ENCODE assay signal across 8 cellular contexts in genomic region chr10:61786728-61787127, GRCh38.
DNase-seq lines count a peak whose midpoint lies in the region; ATAC-seq, FAIRE-seq and TF ChIP-seq lines count a peak whose summit lies in the region.

No MANE protein-coding gene starts in this region.

- BruUV-seq in K562 (replicated peaks; lab: Mats Ljungman, UMichigan), result no TSS peak

- in situ Hi-C loops in K562 (cut with MboI), result no loop called here
- in situ Hi-C loops in G401 (cut with HindIII; ENCODE audit: low sequenced_read_pairs), result no loop called here

- H3K4me3 Mint-ChIP-seq in progenitor cell of endocrine pancreas (ENCODE audit: low read depth), result no peak overlapping the region

- intact Hi-C loops in K562 (cut with micrococcal nuclease), result loop anchor here (2.0 kb wide), 1 partner anchor 36 kb away; no protein-coding TSS in a partner anchor

- no peak for TF ChIP-seq RAD21 in K562 (CRISPR knock-in tag; conservative IDR thresholded peaks at IDR 0.05 in 1 of 2, IDR thresholded peaks at IDR 0.05 in 1 of 2)

- TF ChIP-seq POLR2A in K562 (conservative IDR thresholded peaks at IDR 0.05), result no peak

- TF ChIP-seq EP300 in K562 (IDR thresholded peaks at IDR 0.05; ENCODE audit: low read length), result peak; percentile 36; the same call in 1 of the 2 replicates

- no peaks in the 10 kb centered on the region for H4K20me1 ChIP-seq in K562 (replicated peaks; ENCODE audit: control insufficient read depth, insufficient read depth, low read length)

- no peaks in the 10 kb centered on the region for H3K4me1 Mint-ChIP-seq in progenitor cell of endocrine pancreas (ENCODE audit: low read depth)

- H3K79me2 ChIP-seq in K562 (ENCODE audit: control insufficient read depth, insufficient read depth, low read length) (no peaks in the 10 kb centered on the region), mesendoderm (ENCODE audit: control insufficient read depth, insufficient read depth, low read length) (no peaks in the 10 kb centered on the region)

- H3K4me3 ChIP-seq in K562 (no peak overlapping the region), skeletal muscle satellite cell (ENCODE audit: low read length) (peak overlapping the region; percentile 42), mesendoderm (ENCODE audit: low read length) (no peak overlapping the region)

- DNase-seq in AG08396 (ENCODE audit: low spot score) (peak; percentile 77), K562 (ENCODE audit: extremely low read depth in 1 of 4, low spot score in 3 of 4) (peak in 2 of 4 experiments; percentile 67 to 68), mesendoderm (no peak), G401 (ENCODE audit: low spot score) (no peak), progenitor cell of endocrine pancreas (ENCODE audit: low spot score, unreplicated experiment) (no peak)

- H3K56ac ChIP-seq in mesendoderm (ENCODE audit: low read length), result no peak overlapping the region

- CTCF ChIA-PET in K562 (lab: Yijun Ruan, JAX; ENCODE audit: low intra/inter-chr PET ratio), result interaction anchor here (0.6 kb wide), 1 partner anchor 1336 kb away, joined by 4 read pairs; no protein-coding TSS in a partner anchor

- H3K9ac ChIP-seq in K562 (ENCODE audit: insufficient read depth in 1 of 2, low read depth in 2 of 2, low read length in 2 of 2) (peak overlapping the region in 1 of 2 experiments; percentile 32; a peak in 2 of 4 replicates), skeletal muscle satellite cell (ENCODE audit: low read depth, low read length) (peak overlapping the region; percentile 47), mesendoderm (ENCODE audit: low read length) (no peak overlapping the region)

- no peak for TF ChIP-seq CTCF in K562 (IDR thresholded peaks at IDR 0.05 in 2 of 3, conservative IDR thresholded peaks at IDR 0.05 in 1 of 3; ENCODE audit: insufficient read depth in 2 of 3, low read depth in 1 of 3, low read length in 3 of 3)
- no peak for TF ChIP-seq CTCF in progenitor cell of endocrine pancreas (IDR thresholded peaks at IDR 0.05; ENCODE audit: unreplicated experiment)

- no peaks in the 10 kb centered on the region for H3K9me3 Mint-ChIP-seq in progenitor cell of endocrine pancreas (ENCODE audit: low read depth)

- H2AK5ac ChIP-seq in mesendoderm (ENCODE audit: low read length), result no peak overlapping the region

- POLR2A ChIA-PET in K562 (lab: Yijun Ruan, JAX), result interaction anchor here (0.6 to 10.5 kb wide), 4 partner anchors 19 to 38 kb away, joined by 3 to 80 read pairs (median 3); no protein-coding TSS in a partner anchor

- no peaks in the 10 kb centered on the region for H3K79me1 ChIP-seq in mesendoderm (ENCODE audit: low read length)

- WGBS in K562 (ENCODE audit: insufficient coverage, low coverage, missing lambda C conversion rate), result 6% methylated on average over 4 of the region's 4 CpGs
- no CpG with 5 or more reads among the region's 4 CpGs for WGBS in mesendoderm (ENCODE audit: extremely low coverage, insufficient coverage, low lambda C conversion rate)

- H4K8ac ChIP-seq in mesendoderm (ENCODE audit: low read depth, low read length), result no peak overlapping the region

- H3K27ac Mint-ChIP-seq in progenitor cell of endocrine pancreas, result no peak overlapping the region

- peak; percentile 56 for FAIRE-seq in K562 (lab: Jason Lieb, UNC)

- no peaks in the 10 kb centered on the region for H3K36me3 Mint-ChIP-seq in progenitor cell of endocrine pancreas (ENCODE audit: insufficient read depth)

- H3K4me2 ChIP-seq in K562 (ENCODE audit: insufficient read depth, low read length) (peak overlapping the region; percentile 48), skeletal muscle satellite cell (ENCODE audit: low read length) (peak overlapping the region; percentile 74), mesendoderm (ENCODE audit: low read length) (no peak overlapping the region)

- no peak overlapping the region for H3K23ac ChIP-seq in mesendoderm (ENCODE audit: low read length)

- H3K27ac ChIP-seq in K562 (ENCODE audit: extremely low read depth, low read depth, low read length) (peak overlapping the region; percentile 61; the same call in 2 of the 3 replicates), mesendoderm (ENCODE audit: low read depth, low read length) (no peak overlapping the region)

- H3K9me1 ChIP-seq in K562 (ENCODE audit: control insufficient read depth, insufficient read depth, low read length), result no peaks in the 10 kb centered on the region

- H3K36me3 ChIP-seq in K562 (ENCODE audit: control insufficient read depth, insufficient read depth, low read length) (no peaks in the 10 kb centered on the region), skeletal muscle satellite cell (ENCODE audit: insufficient read depth, low read length) (no peaks in the 10 kb centered on the region), mesendoderm (ENCODE audit: control insufficient read depth, insufficient read depth, low read length) (no peaks in the 10 kb centered on the region)

- H2BK15ac ChIP-seq in mesendoderm (replicated peaks; ENCODE audit: low read depth), result no peak overlapping the region

- H3K4ac ChIP-seq in mesendoderm (ENCODE audit: low read depth, low read length), result no peak overlapping the region

- no peak overlapping the region for H4K5ac ChIP-seq in mesendoderm (ENCODE audit: low read length)

- peaks cover 5 to 61% of the 10 kb centered on the region in 2 experiments for H3K4me1 ChIP-seq in K562 (replicated peaks in 1 of 2; ENCODE audit: control insufficient read depth in 2 of 2, insufficient read depth in 2 of 2, low read length in 2 of 2)
- peaks cover 40% of the 10 kb centered on the region for H3K4me1 ChIP-seq in skeletal muscle satellite cell (ENCODE audit: control insufficient read depth, insufficient read depth, low read length)
- no peaks in the 10 kb centered on the region for H3K4me1 ChIP-seq in mesendoderm (ENCODE audit: control insufficient read depth, low read depth, low read length)

- H2BK120ac ChIP-seq in mesendoderm (ENCODE audit: low read depth, low read length), result no peak overlapping the region

- H2BK5ac ChIP-seq in mesendoderm (ENCODE audit: low read length), result no peak overlapping the region

- H3K9me3 ChIP-seq in K562 (replicated peaks; ENCODE audit: control insufficient read depth, insufficient read depth, low read depth, low read length), result no peaks in the 10 kb centered on the region
- H3K9me3 ChIP-seq in skeletal muscle satellite cell (replicated peaks; ENCODE audit: low read length), result no peaks in the 10 kb centered on the region

- H3K18ac ChIP-seq in mesendoderm (ENCODE audit: low read length), result no peak overlapping the region

- ATAC-seq in GM19372 (IDR thresholded peaks at IDR 0.05; ENCODE audit: low read depth, unreplicated experiment), result peak; percentile 94
- peak; percentile 97 for ATAC-seq in HG03196 (IDR thresholded peaks at IDR 0.05; ENCODE audit: unreplicated experiment)
- ATAC-seq in K562, result peak; percentile 20

- H3K27me3 ChIP-seq in K562 (ENCODE audit: control insufficient read depth in 2 of 2, insufficient read depth in 2 of 2, low read length in 2 of 2), result no peaks in the 10 kb centered on the region
- H3K27me3 ChIP-seq in skeletal muscle satellite cell (ENCODE audit: control insufficient read depth, insufficient read depth, low read length), result no peaks in the 10 kb centered on the region
- no peaks in the 10 kb centered on the region for H3K27me3 ChIP-seq in mesendoderm (ENCODE audit: insufficient read depth, low read length, poor library complexity)

- H3K27me3 Mint-ChIP-seq in progenitor cell of endocrine pancreas, result no peaks in the 10 kb centered on the region

- peak overlapping the region; percentile 86 for H2AFZ ChIP-seq in K562 (ENCODE audit: low read depth, low read length)

TF ChIP-seq in K562, 482 proteins besides CTCF, POLR2A, EP300 and RAD21 (continues in another document):
- TF ChIP-seq ZNF316 (IDR thresholded peaks at IDR 0.05) (peak; percentile 96), NCOA2 (IDR thresholded peaks at IDR 0.05; ENCODE audit: partially characterized antibody in 2 of 2) (no peak), JUND (IDR thresholded peaks at IDR 0.05; ENCODE audit: borderline replicate concordance, low read depth, low read length) (peak; percentile 92), JUND (tag; IDR thresholded peaks at IDR 0.05; ENCODE audit: borderline replicate concordance, low read depth, low read length) (peak; percentile 87), MAFK (IDR thresholded peaks at IDR 0.05; ENCODE audit: low read length) (peak; percentile 85), MEF2A (IDR thresholded peaks at IDR 0.05; ENCODE audit: control insufficient read depth, low read depth, low read length) (peak; percentile 50; the same call in 1 of the 2 replicates), ARID1B (IDR thresholded peaks at IDR 0.05) (peak; percentile 72), BRD9 (IDR thresholded peaks at IDR 0.05; ENCODE audit: low read depth, partially characterized antibody) (peak; percentile 45), STAT5B (CRISPR knock-in tag; IDR thresholded peaks at IDR 0.05) (no peak), SMARCC2 (IDR thresholded peaks at IDR 0.05; ENCODE audit: low read depth) (peak; percentile 79), MAFG (tag; conservative IDR thresholded peaks at IDR 0.05) (peak; percentile 91), CHD2 (IDR thresholded peaks at IDR 0.05; ENCODE audit: low read depth, low read length) (no peak)

Comparison
In these comparisons a context has a peak if more than half of its experiments do, and no peak if none do; other contexts are left out.
1. ATAC-seq: peak in every context shown above with its lines; median percentile 97 in HG03196; 94 in GM19372; 20 in K562.